28 cellular contexts compared by ENCODE assay signal in genomic region chr4:173503330-173504180, GRCh38. TPM values are rescaled to one million over a fixed set of nuclear protein-coding genes. Genes with fewer than 3 reads are reported as not detected.
DNase-seq lines count a peak whose midpoint lies in the region; ATAC-seq and TF ChIP-seq lines count a peak whose summit lies in the region.
"Had no signal": no experiment of that assay in that cellular context is flagged by ENCODE, and none has a peak within 500 bp of the region (broad histone marks: within the 10 kb centered on the region; RNA-seq: fewer than 3 reads in every experiment).

No MANE protein-coding gene starts in this region.

- H3K9me3 ChIP-seq in iPS-15b (ENCODE audit: control insufficient read depth, insufficient read depth, low read length) = no peaks in the 10 kb centered on the region
- no peaks in the 10 kb centered on the region for H3K9me3 ChIP-seq in tibial artery
- H3K9me3 ChIP-seq in A673 (ENCODE audit: low read depth, low read length, poor library complexity, severe bottlenecking) = no peaks in the 10 kb centered on the region
- H3K9me3 ChIP-seq: colonic mucosa, left lung, upper lobe of right lung had no signal

- no peak for ATAC-seq in activated naive CD4-positive, alpha-beta T cell treated with anti-CD3 and anti-CD28 coated beads, Interleukin-2, amount 50 U/mL, for 72 hours
- ATAC-seq: HCT116; left lung; naive thymus-derived CD8-positive, alpha-beta T cell; stimulated activated effector memory CD8-positive, alpha-beta T cell treated with anti-CD3 and anti-CD28 coated beads, Interleukin-12 subunit alpha, Interleukin-12 subunit beta, amount 100 ng/mL, for 72 hours; upper lobe of right lung had no signal

- peaks cover 0 to 4% of the 10 kb centered on the region in 2 donors for H3K9me3 Mint-ChIP-seq in activated naive CD4-positive, alpha-beta T cell treated with anti-CD3 and anti-CD28 coated beads, Interleukin-2, amount 50 U/mL, for 72 hours

- CTCF ChIA-PET in A673 (lab: Charles Lee) = no interaction called here

- intact Hi-C loops in tibial artery (cut with DNase I; ENCODE audit: low total_unique reads) (loop anchor here (5.0 to 10.0 kb wide), 5 partner anchors 34 to 621 kb away; partner anchors contain the start of gene HMGB2), A673 (cut with micrococcal nuclease; ENCODE audit: unreplicated experiment) (no loop called here)

- no peak overlapping the region for H3K27ac Mint-ChIP-seq in activated naive CD4-positive, alpha-beta T cell treated with anti-CD3 and anti-CD28 coated beads, Interleukin-2, amount 50 U/mL, for 72 hours
- H3K27ac Mint-ChIP-seq: activated naive CD8-positive, alpha-beta T cell; naive thymus-derived CD8-positive, alpha-beta T cell; progenitor cell of endocrine pancreas; stimulated activated effector memory CD8-positive, alpha-beta T cell treated with anti-CD3 and anti-CD28 coated beads, Interleukin-12 subunit alpha, Interleukin-12 subunit beta, amount 100 ng/mL, for 72 hours; T-helper 2 cell treated with Interferon-gamma antibody and Interleukin-4, amounts not matched to agents 5 μg/mL and 100 μg/mL, for 36 hours had no signal

- POLR2A ChIA-PET in A673 (lab: Charles Lee; ENCODE audit: low non-redundant PET) = no interaction called here

- H3K9ac ChIP-seq in iPS-15b (ENCODE audit: low read depth, low read length) = no peak overlapping the region

- H3K4me3 ChIP-seq in iPS-15b (ENCODE audit: low read depth, low read length) (peak overlapping the region; percentile 24), tibial artery (no peak overlapping the region), A673 (ENCODE audit: low read depth, low read length, poor library complexity, severe bottlenecking) (no peak overlapping the region)
- H3K4me3 ChIP-seq: colonic mucosa, left lung, PC-9, upper lobe of right lung had no signal

- TF ChIP-seq CTCF in GM10266 (IDR thresholded peaks at IDR 0.05; ENCODE audit: control insufficient read depth, insufficient read depth, low read depth, missing control alignments) = no peak
- TF ChIP-seq CTCF in tibial artery (IDR thresholded peaks at IDR 0.05) = no peak
- TF ChIP-seq CTCF in A673 (conservative IDR thresholded peaks at IDR 0.05; ENCODE audit: low read depth, low read length) = no peak

- H3K27me3 ChIP-seq in iPS-15b (ENCODE audit: control insufficient read depth, insufficient read depth, low read length) (peaks cover 100% of the 10 kb centered on the region), tibial artery (peaks cover 0 to 41% of the 10 kb centered on the region in 2 donors), A673 (replicated peaks; ENCODE audit: insufficient read depth, low read depth, low read length, poor library complexity) (no peaks in the 10 kb centered on the region)

- peaks cover 33 to 39% of the 10 kb centered on the region in 2 donors for H3K36me3 Mint-ChIP-seq in activated naive CD4-positive, alpha-beta T cell treated with anti-CD3 and anti-CD28 coated beads, Interleukin-2, amount 50 U/mL, for 72 hours
- H3K36me3 Mint-ChIP-seq: stimulated activated effector memory CD8-positive, alpha-beta T cell treated with anti-CD3 and anti-CD28 coated beads, Interleukin-12 subunit alpha, Interleukin-12 subunit beta, amount 100 ng/mL, for 72 hours had no signal

- H3K36me3 ChIP-seq in iPS-15b (ENCODE audit: control insufficient read depth, insufficient read depth, low read length) = no peaks in the 10 kb centered on the region
- H3K36me3 ChIP-seq in tibial artery = no peaks in the 10 kb centered on the region
- no peaks in the 10 kb centered on the region for H3K36me3 ChIP-seq in A673 (ENCODE audit: insufficient read depth, low read length, poor library complexity, severe bottlenecking)
- H3K36me3 ChIP-seq: colonic mucosa, left lung, upper lobe of right lung had no signal

- DNase-seq in GM10266 (ENCODE audit: extremely low spot score) (peak; percentile 17), HuH-7 (ENCODE audit: low spot score) (peak; percentile 7), OCI-M1 (lab: John Stamatoyannopoulos, UW) (peak; percentile 44), tibial artery (no peak), A673 (ENCODE audit: low spot score) (no peak), COR-L47 (lab: John Stamatoyannopoulos, UW) (no peak)
- no peak for DNase-seq in activated naive CD4-positive, alpha-beta T cell treated with anti-CD3 and anti-CD28 coated beads, Interleukin-2, amount 50 U/mL, for 72 hours (ENCODE audit: low spot score in 2 of 2)
- DNase-seq: activated CD4-positive, alpha-beta T cell treated with anti-CD3 and anti-CD28 coated beads for 4 hours; activated CD8-positive, alpha-beta memory T cell treated with anti-CD3 and anti-CD28 coated beads for 24 hours; activated effector memory CD4-positive, alpha-beta T cell treated with Interleukin-2 at 50 U/mL for 16 hours; aorta; C1 segment of cervical spinal cord; colonic mucosa; DMS53; effector memory CD4-positive, alpha-beta T cell; glutamatergic neuron; Kasumi-1; left lung; naive thymus-derived CD8-positive, alpha-beta T cell; PC-9; upper lobe of right lung had no signal

- no TSS peak for BruUV-seq in A673 (replicated peaks; lab: Mats Ljungman, UMichigan)

- no peak overlapping the region for H3K27ac ChIP-seq in tibial artery
- H3K27ac ChIP-seq in A673 (ENCODE audit: low read depth, low read length, poor library complexity, severe bottlenecking) = no peak overlapping the region
- H3K27ac ChIP-seq: colonic mucosa, left lung, PC-9, upper lobe of right lung had no signal

- peaks cover 4% of the 10 kb centered on the region for H3K4me1 ChIP-seq in iPS-15b (ENCODE audit: control insufficient read depth, insufficient read depth, low read length)
- H3K4me1 ChIP-seq in tibial artery = peaks cover 0 to 15% (median 10%) of the 10 kb centered on the region in 4 donors
- H3K4me1 ChIP-seq in A673 (ENCODE audit: insufficient read depth, low read length, poor library complexity, severe bottlenecking) = peaks cover 9% of the 10 kb centered on the region
- H3K4me1 ChIP-seq: colonic mucosa had no signal

RNA-seq across cellular contexts. Expression of gene HAND2, which starts 26.5 kb away (rescaled TPM):
- 22.7 and 24.0 TPM in 2 replicates for total RNA-seq in A673 (2021)
- total RNA-seq in activated naive CD4-positive, alpha-beta T cell treated with anti-CD3 and anti-CD28 coated beads, Interleukin-2, amount 50 U/mL, for 72 hours = not detected
- total RNA-seq: left lung; naive thymus-derived CD8-positive, alpha-beta T cell; NCI-H460; PC-9; upper lobe of right lung had no signal

Comparison
In these comparisons a context has a peak if more than half of its experiments do, and no peak if none do; other contexts are left out.
1. DNase-seq: peak in GM10266 (single experiment), HuH-7 (single experiment) and OCI-M1 (single experiment); none in tibial artery (0 of 2), A673 (single experiment), activated naive CD4-positive, alpha-beta T cell treated with anti-CD3 and anti-CD28 coated beads, Interleukin-2, amount 50 U/mL, for 72 hours (0 of 2) and COR-L47 (single experiment).
2. RNA of gene HAND2, which starts 26.5 kb away (total RNA-seq): 22.7 to 24.0 TPM in A673; not detected in activated naive CD4-positive, alpha-beta T cell treated with anti-CD3 and anti-CD28 coated beads, Interleukin-2, amount 50 U/mL, for 72 hours; every median in the first group is over 10 times any median in the second.